In the genomic region with DNA sequence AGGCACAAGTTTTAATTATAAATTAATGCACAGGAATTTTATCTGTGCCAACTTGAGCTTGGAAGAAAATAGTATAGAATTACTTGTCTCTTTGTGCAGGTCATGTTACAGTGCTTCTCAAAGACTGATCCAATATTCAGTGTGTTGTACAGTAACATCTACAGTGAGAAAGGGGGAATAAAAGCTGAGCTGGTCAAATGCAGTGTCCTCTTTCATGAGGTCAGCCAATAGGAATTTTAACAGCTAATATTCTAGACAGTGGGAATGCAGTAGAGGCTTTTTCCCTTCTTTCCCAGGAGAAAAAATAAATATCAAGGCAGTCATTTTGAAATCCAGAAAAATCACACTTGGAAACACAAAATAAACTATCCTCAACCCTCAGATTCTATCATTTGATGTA, we compare ENCODE assay signal across 15 cellular contexts.
DNase-seq lines count a peak whose midpoint lies in the region; ATAC-seq, FAIRE-seq and TF ChIP-seq lines count a peak whose summit lies in the region.
"Had no signal": no experiment of that assay in that cellular context is flagged by ENCODE, and none has a peak within 500 bp of the region (broad histone marks: within the 10 kb centered on the region; RNA-seq: fewer than 3 reads in every experiment).

No MANE protein-coding gene starts in this region.

- no peak for TF ChIP-seq POLR2A in uterus (IDR thresholded peaks at IDR 0.05)

- no peaks in the 10 kb centered on the region for H3K27me3 Mint-ChIP-seq in mesothelial cell of epicardium (ENCODE audit: low read depth)
- H3K27me3 Mint-ChIP-seq: activated CD8-positive, alpha-beta T cell treated with anti-CD3 and anti-CD28 coated beads for 36 hours had no signal

- H3K4me3 ChIP-seq in AG10803 (ENCODE audit: low read length): no peak overlapping the region
- no peak overlapping the region for H3K4me3 ChIP-seq in HUES48 (ENCODE audit: low read depth, low read length)
- no peak overlapping the region for H3K4me3 ChIP-seq in bronchial epithelial cell (ENCODE audit: low read depth, low read length)
- no peak overlapping the region for H3K4me3 ChIP-seq in uterus
- H3K4me3 ChIP-seq: coronary artery had no signal

- H3K4me1 Mint-ChIP-seq in mesothelial cell of epicardium: peaks cover 29% of the 10 kb centered on the region

- no peaks in the 10 kb centered on the region for H3K9me3 Mint-ChIP-seq in mesothelial cell of epicardium
- H3K9me3 Mint-ChIP-seq: activated CD8-positive, alpha-beta T cell treated with anti-CD3 and anti-CD28 coated beads for 36 hours had no signal

- no peaks in the 10 kb centered on the region for H3K36me3 Mint-ChIP-seq in mesothelial cell of epicardium

- peak overlapping the region; percentile 63 for H3K27ac Mint-ChIP-seq in mesothelial cell of epicardium
- H3K27ac Mint-ChIP-seq: activated CD8-positive, alpha-beta T cell treated with anti-CD3 and anti-CD28 coated beads for 36 hours; naive thymus-derived CD4-positive, alpha-beta T cell had no signal

- intact Hi-C loops in uterus (cut with DNase I; ENCODE audit: low total_unique reads): no loop called here

- DNase-seq in AG10803 (ENCODE audit: low read depth): peak; percentile 82
- DNase-seq in bronchial epithelial cell (ENCODE audit: low read depth): peak; percentile 15
- DNase-seq in mesothelial cell of epicardium (ENCODE audit: low spot score in 2 of 2, unreplicated experiment in 2 of 2): no peak
- DNase-seq in cerebellum (ENCODE audit: low spot score): no peak
- no peak for DNase-seq in uterus
- DNase-seq in RPMI8226: no peak
- DNase-seq: activated CD8-positive, alpha-beta T cell treated with anti-CD3 and anti-CD28 coated beads for 36 hours; amygdala; erythroblast; naive thymus-derived CD4-positive, alpha-beta T cell; NCI-H2029; NCI-H524 treated with DMSO at 0.1 percent for 48 hours had no signal

- FAIRE-seq in bronchial epithelial cell (lab: Jason Lieb, UNC): no peak

- no peak overlapping the region for H3K9ac ChIP-seq in HUES48 (ENCODE audit: low read depth, low read length)

- H3K36me3 ChIP-seq in HUES48 (ENCODE audit: control insufficient read depth, insufficient read depth, low read length) (no peaks in the 10 kb centered on the region), bronchial epithelial cell (ENCODE audit: control insufficient read depth, insufficient read depth, low read length) (no peaks in the 10 kb centered on the region), uterus (no peaks in the 10 kb centered on the region)

- H3K27ac ChIP-seq in HUES48 (ENCODE audit: low read depth, low read length) (peak overlapping the region; percentile 44), uterus (no peak overlapping the region)
- H3K27ac ChIP-seq: coronary artery had no signal

- H3K4me3 Mint-ChIP-seq in mesothelial cell of epicardium: no peak overlapping the region
- H3K4me3 Mint-ChIP-seq: activated CD8-positive, alpha-beta T cell treated with anti-CD3 and anti-CD28 coated beads for 36 hours; naive thymus-derived CD4-positive, alpha-beta T cell had no signal

- no peak for ATAC-seq in HG03354 (IDR thresholded peaks at IDR 0.05; ENCODE audit: poor library complexity, severe bottlenecking, unreplicated experiment)
- ATAC-seq: activated CD8-positive, alpha-beta T cell treated with anti-CD3 and anti-CD28 coated beads for 36 hours; naive thymus-derived CD4-positive, alpha-beta T cell had no signal

- TF ChIP-seq CTCF in AG10803 (conservative IDR thresholded peaks at IDR 0.05; ENCODE audit: low read length) (no peak), bronchial epithelial cell (IDR thresholded peaks at IDR 0.05; ENCODE audit: insufficient read depth, low read length, severe bottlenecking) (no peak), mesothelial cell of epicardium (IDR thresholded peaks at IDR 0.05; ENCODE audit: unreplicated experiment) (no peak), uterus (IDR thresholded peaks at IDR 0.05) (no peak)

- H3K27me3 ChIP-seq in HUES48 (ENCODE audit: control insufficient read depth, insufficient read depth, low read length) (no peaks in the 10 kb centered on the region), bronchial epithelial cell (ENCODE audit: control insufficient read depth, insufficient read depth, low read length) (no peaks in the 10 kb centered on the region), uterus (no peaks in the 10 kb centered on the region)

- H3K4me1 ChIP-seq in HUES48 (ENCODE audit: control insufficient read depth, insufficient read depth, low read length) (peaks cover 31% of the 10 kb centered on the region), uterus (peaks cover 0 to 5% of the 10 kb centered on the region in 2 donors)

- H3K9me3 ChIP-seq in HUES48 (ENCODE audit: control insufficient read depth, insufficient read depth, low read length) (no peaks in the 10 kb centered on the region), uterus (no peaks in the 10 kb centered on the region)

Comparison
In these comparisons a context has a peak if more than half of its experiments do, and no peak if none do; other contexts are left out.
1. DNase-seq: peak in AG10803 (single experiment) and bronchial epithelial cell (single experiment); none in mesothelial cell of epicardium (0 of 2), cerebellum (single experiment), uterus (0 of 2) and RPMI8226 (single experiment).